Comparison of ENCODE assay signal across 8 cellular contexts in genomic region chr12:122021822-122022392, GRCh38. TPM values are rescaled to one million over a fixed set of nuclear protein-coding genes. Genes with fewer than 3 reads are reported as not detected.
A peak's percentile ranks its signal among the peaks of the same experiment; 100 is the strongest.
DNase-seq lines count a peak whose midpoint lies in the region; ATAC-seq and FAIRE-seq lines count a peak whose summit lies in the region.

BCL7A (plus strand) TSS chr12:122021884; CDS start chr12:122022092, 208 bp downstream.

- peak within 1 kb of the TSS; percentile 87 for H3K4me3 Mint-ChIP-seq in activated naive CD4-positive, alpha-beta T cell treated with anti-CD3 and anti-CD28 coated beads for 36 hours

- H2AFZ ChIP-seq in neuron (ENCODE audit: low read depth, low read length) = peak within 1 kb of the TSS; percentile 87

- DNase-seq in Caki2 (ENCODE audit: low read depth) (peak; percentile 90), HUDEP-2 (lab: John Stamatoyannopoulos, UW; ENCODE audit: unreplicated experiment in 76 of 76) (peak in 51 of 76 experiments; percentile 12 to 70 (median 45)), RCC 7860 (ENCODE audit: low spot score) (peak; percentile 20), germinal center (ENCODE audit: low spot score) (peak; percentile 66)
- DNase-seq in activated naive CD4-positive, alpha-beta T cell treated with anti-CD3 and anti-CD28 coated beads for 36 hours = peak; percentile 60

- H3K36me3 Mint-ChIP-seq in activated naive CD4-positive, alpha-beta T cell treated with anti-CD3 and anti-CD28 coated beads for 36 hours (ENCODE audit: low read depth) = peaks cover 3% of the 10 kb centered on the region

- in situ Hi-C loops in Caki2 (cut with HindIII; ENCODE audit: low pct_unique_long_range_greater_than_20kb, low sequenced_read_pairs) = no loop called here

- WGBS in thymus = under 1% methylated on average over 83 of the region's 83 CpGs

- no peak for ATAC-seq in HG03571 (IDR thresholded peaks at IDR 0.05; ENCODE audit: unreplicated experiment)

- H3K4me1 ChIP-seq in neuron (ENCODE audit: insufficient read depth, low read length) (peaks cover 12% of the 10 kb centered on the region), thymus (ENCODE audit: control insufficient read depth, insufficient read depth, low read length) (peaks cover 19% of the 10 kb centered on the region)

- FAIRE-seq in RCC 7860 (lab: Jason Lieb, UNC) = no peak

- H3K4me3 ChIP-seq in neuron (ENCODE audit: low read length) = peak within 1 kb of the TSS; percentile 55
- peak within 1 kb of the TSS; percentile 96 for H3K4me3 ChIP-seq in thymus (ENCODE audit: low read length)

- H3K36me3 ChIP-seq in neuron (ENCODE audit: insufficient read depth, low read length) (no peaks in the 10 kb centered on the region), thymus (ENCODE audit: control insufficient read depth, insufficient read depth) (no peaks in the 10 kb centered on the region)

- no peaks in the 10 kb centered on the region for H3K27me3 ChIP-seq in neuron (ENCODE audit: insufficient read depth, low read length)
- no peaks in the 10 kb centered on the region for H3K27me3 ChIP-seq in thymus (ENCODE audit: control insufficient read depth, insufficient read depth)

- no peak within 1 kb of the TSS for H3K27ac Mint-ChIP-seq in activated naive CD4-positive, alpha-beta T cell treated with anti-CD3 and anti-CD28 coated beads for 36 hours

- H3K27me3 Mint-ChIP-seq in activated naive CD4-positive, alpha-beta T cell treated with anti-CD3 and anti-CD28 coated beads for 36 hours (ENCODE audit: low read depth) = peaks cover 15% of the 10 kb centered on the region

- intact Hi-C loops in activated naive CD4-positive, alpha-beta T cell treated with anti-CD3 and anti-CD28 coated beads for 36 hours (cut with micrococcal nuclease) = loop anchor here (5.0 kb wide), 2 partner anchors 85 to 230 kb away; partner anchors contain the start of gene RHOF

- peaks cover 8% of the 10 kb centered on the region for H3K4me1 Mint-ChIP-seq in activated naive CD4-positive, alpha-beta T cell treated with anti-CD3 and anti-CD28 coated beads for 36 hours (ENCODE audit: low read depth)

- H3K9me3 Mint-ChIP-seq in activated naive CD4-positive, alpha-beta T cell treated with anti-CD3 and anti-CD28 coated beads for 36 hours = peaks cover 4% of the 10 kb centered on the region

- CTCF ChIA-PET in activated naive CD4-positive, alpha-beta T cell treated with anti-CD3 and anti-CD28 coated beads for 36 hours (lab: Charles Lee) = interaction anchor here (1.1 kb wide), 1 partner anchor 12 kb away, joined by 3 read pairs; no protein-coding TSS in a partner anchor

- H3K9me3 ChIP-seq in neuron (ENCODE audit: low read length) = no peaks in the 10 kb centered on the region
- peaks cover 1% of the 10 kb centered on the region for H3K9me3 ChIP-seq in thymus (ENCODE audit: control insufficient read depth)

- peak within 1 kb of the TSS; percentile 90 for H3K27ac ChIP-seq in thymus (ENCODE audit: low read depth)

RNA-seq across cellular contexts. Expression of gene BCL7A, which starts in this region (rescaled TPM):
- 23.8 and 28.8 TPM in 2 replicates for total RNA-seq in Caki2 (2014; rRNA removed; shearing (Covaris generic); ENCODE audit: low replicate concordance)
- 1 to 10 TPM; 6.1 to 6.2 TPM for total RNA-seq in activated naive CD4-positive, alpha-beta T cell treated with anti-CD3 and anti-CD28 coated beads for 36 hours
- polyA plus RNA-seq in thymus = 5.5 TPM

Comparison
In these comparisons a context has a peak if more than half of its experiments do, and no peak if none do; other contexts are left out.
1. DNase-seq: peak in every context shown above with its lines; median percentile 90 in Caki2; 66 in germinal center; 60 in activated naive CD4-positive, alpha-beta T cell treated with anti-CD3 and anti-CD28 coated beads for 36 hours; 45 in HUDEP-2; 20 in RCC 7860.